Comparison of ENCODE assay signal across 20 cellular contexts in genomic region chr12:130621696-130622298, GRCh38.
DNase-seq lines count a peak whose midpoint lies in the region; ATAC-seq and TF ChIP-seq lines count a peak whose summit lies in the region.
"Had no signal": no experiment of that assay in that cellular context is flagged by ENCODE, and none has a peak within 500 bp of the region (broad histone marks: within the 10 kb centered on the region; RNA-seq: fewer than 3 reads in every experiment).

No MANE protein-coding gene starts in this region.

- no peak for TF ChIP-seq CTCF in BE2C (IDR thresholded peaks at IDR 0.05; ENCODE audit: low read depth, low read length)
- TF ChIP-seq CTCF in progenitor cell of endocrine pancreas (IDR thresholded peaks at IDR 0.05; ENCODE audit: unreplicated experiment), result no peak
- no peak for TF ChIP-seq CTCF in gastroesophageal sphincter (IDR thresholded peaks at IDR 0.05)

- TF ChIP-seq POLR2A in gastroesophageal sphincter (IDR thresholded peaks at IDR 0.05), result no peak

- WGBS in gastroesophageal sphincter (ENCODE audit: low coverage in 1 of 2), 2 donors, result 78 to 85% methylated on average over 12 of the region's 13 CpGs

- H3K4me1 ChIP-seq in BE2C (peaks cover 50% of the 10 kb centered on the region), gastroesophageal sphincter (no peaks in the 10 kb centered on the region)
- H3K4me1 ChIP-seq: BLaER1 treated with 17β-estradiol and CSF1 and Interleukin-3, amounts not matched to agents 10 nM and 100 nM had no signal

- ATAC-seq in SK-N-SH treated with all-trans-retinoic acid at 6 μM for 48 hours (no peak), GM18909 (IDR thresholded peaks at IDR 0.05; ENCODE audit: poor library complexity, unreplicated experiment) (no peak), gastroesophageal sphincter (no peak)
- ATAC-seq: GM12878 had no signal

- H3K27me3 ChIP-seq in BE2C, result no peaks in the 10 kb centered on the region
- no peaks in the 10 kb centered on the region for H3K27me3 ChIP-seq in gastroesophageal sphincter
- H3K27me3 ChIP-seq: BLaER1 treated with 17β-estradiol and CSF1 and Interleukin-3, amounts not matched to agents 10 nM and 100 nM had no signal

- no peak for TF ChIP-seq EP300 in gastroesophageal sphincter (IDR thresholded peaks at IDR 0.05)

- peaks cover 16% of the 10 kb centered on the region for H3K9me3 Mint-ChIP-seq in progenitor cell of endocrine pancreas (ENCODE audit: low read depth)
- H3K9me3 Mint-ChIP-seq: CD4-positive, alpha-beta T cell had no signal

- peaks cover 17% of the 10 kb centered on the region for H3K4me1 Mint-ChIP-seq in progenitor cell of endocrine pancreas (ENCODE audit: low read depth)
- H3K4me1 Mint-ChIP-seq: B cell; CD14-positive monocyte; CD8-positive, alpha-beta memory T cell had no signal

- H3K36me3 Mint-ChIP-seq in progenitor cell of endocrine pancreas (ENCODE audit: insufficient read depth), result peaks cover 9% of the 10 kb centered on the region
- H3K36me3 Mint-ChIP-seq: CD14-positive monocyte; CD8-positive, alpha-beta memory T cell had no signal

- DNase-seq in BE2C (peak; percentile 78), progenitor cell of endocrine pancreas (ENCODE audit: low spot score, unreplicated experiment) (no peak), ecto neural progenitor cell (ENCODE audit: low spot score) (no peak)
- DNase-seq: CD4-positive, alpha-beta T cell; CD8-positive, alpha-beta memory T cell; DMS 273 treated with DMSO at 0.1 percent for 48 hours; DMS79; EL; GDM1; GM23248; H7; HCEC 1CT had no signal

- H3K27me3 Mint-ChIP-seq in progenitor cell of endocrine pancreas, result no peaks in the 10 kb centered on the region

- peak overlapping the region; percentile 73 for H3K27ac Mint-ChIP-seq in progenitor cell of endocrine pancreas
- H3K27ac Mint-ChIP-seq: B cell; CD14-positive monocyte; CD4-positive, alpha-beta T cell; CD8-positive, alpha-beta memory T cell had no signal

- no peak overlapping the region for H3K4me3 ChIP-seq in BE2C (ENCODE audit: low read depth, low read length)
- no peak overlapping the region for H3K4me3 ChIP-seq in gastroesophageal sphincter
- H3K4me3 ChIP-seq: BLaER1 treated with 17β-estradiol and CSF1 and Interleukin-3, amounts not matched to agents 10 nM and 100 nM; GM12878; GM23248 had no signal

- no peak overlapping the region for H3K4me3 Mint-ChIP-seq in progenitor cell of endocrine pancreas (ENCODE audit: low read depth)
- H3K4me3 Mint-ChIP-seq: B cell; CD14-positive monocyte; CD4-positive, alpha-beta T cell; CD8-positive, alpha-beta memory T cell had no signal

- no peak overlapping the region for H3K27ac ChIP-seq in gastroesophageal sphincter
- H3K27ac ChIP-seq: 22Rv1; BLaER1 treated with 17β-estradiol and CSF1 and Interleukin-3, amounts not matched to agents 10 nM and 100 nM; GM23248 had no signal

- H3K36me3 ChIP-seq in BE2C (peaks cover 50% of the 10 kb centered on the region), gastroesophageal sphincter (no peaks in the 10 kb centered on the region)
- H3K36me3 ChIP-seq: BLaER1 treated with 17β-estradiol and CSF1 and Interleukin-3, amounts not matched to agents 10 nM and 100 nM had no signal

- peaks cover under 1% of the 10 kb centered on the region; the same call in 1 of the 2 replicates for H3K9me3 ChIP-seq in BE2C
- peaks cover 0 to 34% (median 0%) of the 10 kb centered on the region in 3 donors for H3K9me3 ChIP-seq in gastroesophageal sphincter

TF ChIP-seq in SK-N-SH treated with all-trans-retinoic acid at 6 μM for 48 hours, 23 proteins besides CTCF, POLR2A, EP300 and RAD21 (continues in another document):
- TF ChIP-seq BACH2 (CRISPR knock-in tag; IDR thresholded peaks at IDR 0.05; ENCODE audit: borderline replicate concordance) (no peak), PATZ1 (CRISPR knock-in tag; IDR thresholded peaks at IDR 0.05; ENCODE audit: borderline replicate concordance) (0 out of 2 replicates have a peak, but pooled peaks have one; percentile 37), PPARA (CRISPR knock-in tag; IDR thresholded peaks at IDR 0.05; ENCODE audit: borderline replicate concordance) (no peak), CSDC2 (CRISPR knock-in tag; IDR thresholded peaks at IDR 0.05) (no peak), ZNF8 (CRISPR knock-in tag; IDR thresholded peaks at IDR 0.05) (no peak), ZFP30 (CRISPR knock-in tag; IDR thresholded peaks at IDR 0.05) (no peak), TSHZ2 (CRISPR knock-in tag; IDR thresholded peaks at IDR 0.05) (peak; percentile 83; the same call in 1 of the 2 replicates), RARB (CRISPR knock-in tag; IDR thresholded peaks at IDR 0.05) (no peak), TOX (CRISPR knock-in tag; IDR thresholded peaks at IDR 0.05; ENCODE audit: borderline replicate concordance) (no peak), GLIS3 (CRISPR knock-in tag; IDR thresholded peaks at IDR 0.05) (peak; percentile 90; the same call in 1 of the 2 replicates), ZC3H10 (CRISPR knock-in tag; IDR thresholded peaks at IDR 0.05) (no peak), ZNF70 (CRISPR knock-in tag; IDR thresholded peaks at IDR 0.05) (no peak), ARNTL (CRISPR knock-in tag; IDR thresholded peaks at IDR 0.05; ENCODE audit: borderline replicate concordance, low read depth) (no peak), POU6F1 (CRISPR knock-in tag; IDR thresholded peaks at IDR 0.05; ENCODE audit: borderline replicate concordance, low read depth) (no peak; the same call in 1 of the 2 replicates), ZNF565 (CRISPR knock-in tag; conservative IDR thresholded peaks at IDR 0.05; ENCODE audit: low read depth) (no peak), ZFP3 (CRISPR knock-in tag; IDR thresholded peaks at IDR 0.05) (peak; percentile 72), TCF4 (CRISPR knock-in tag; IDR thresholded peaks at IDR 0.05; ENCODE audit: borderline replicate concordance) (peak; percentile 72), SNAI2 (CRISPR knock-in tag; IDR thresholded peaks at IDR 0.05) (peak; percentile 63; the same call in 1 of the 2 replicates), CREB5 (CRISPR knock-in tag; IDR thresholded peaks at IDR 0.05; ENCODE audit: low read depth) (peak; percentile 71)
